In genomic region chr5:31638748-31639418, GRCh38 we compare ENCODE assay signal across 8 cellular contexts. TPM values are rescaled to one million over a fixed set of nuclear protein-coding genes. Genes with fewer than 3 reads are reported as not detected.
DNase-seq lines count a peak whose midpoint lies in the region; ATAC-seq and TF ChIP-seq lines count a peak whose summit lies in the region.

Gene PDZD2 (plus strand): TSS chr5:31639131.

- H3K27ac Mint-ChIP-seq in activated CD4-positive, alpha-beta T cell treated with anti-CD3 and anti-CD28 coated beads for 36 hours, result no peak within 1 kb of the TSS

- no TSS peak for BruUV-seq in A673 (replicated peaks; lab: Mats Ljungman, UMichigan)

- TF ChIP-seq CTCF in A673 (conservative IDR thresholded peaks at IDR 0.05; ENCODE audit: low read depth, low read length) (peak; percentile 54), choroid plexus epithelial cell (conservative IDR thresholded peaks at IDR 0.05; ENCODE audit: low read depth, low read length) (peak; percentile 61)

- H3K4me3 ChIP-seq in A673 (ENCODE audit: low read depth, low read length, poor library complexity, severe bottlenecking) (peak within 1 kb of the TSS; percentile 59), choroid plexus epithelial cell (ENCODE audit: low read depth, low read length) (peak within 1 kb of the TSS; percentile 62)

- H3K4me1 Mint-ChIP-seq in activated CD4-positive, alpha-beta T cell treated with anti-CD3 and anti-CD28 coated beads for 36 hours, result peaks cover 16% of the 10 kb centered on the region

- no peaks in the 10 kb centered on the region for H3K36me3 ChIP-seq in A673 (ENCODE audit: insufficient read depth, low read length, poor library complexity, severe bottlenecking)

- H3K36me3 Mint-ChIP-seq in activated CD4-positive, alpha-beta T cell treated with anti-CD3 and anti-CD28 coated beads for 36 hours (ENCODE audit: low read depth), result no peaks in the 10 kb centered on the region

- CTCF ChIA-PET in A673 (lab: Charles Lee), result interaction anchor here (0.5 to 1.5 kb wide), 3 partner anchors 170 to 454 kb away, joined by 4 to 7 read pairs (median 6); no protein-coding TSS in a partner anchor
- CTCF ChIA-PET in activated CD4-positive, alpha-beta T cell treated with anti-CD3 and anti-CD28 coated beads for 36 hours (lab: Charles Lee), result interaction anchor here (0.5 to 1.7 kb wide), 15 partner anchors 8 to 454 kb away, joined by 3 to 5 read pairs (median 3); no protein-coding TSS in a partner anchor

- ATAC-seq in GM18867 (IDR thresholded peaks at IDR 0.05; ENCODE audit: unreplicated experiment), result peak; percentile 81
- ATAC-seq in HG03103 (IDR thresholded peaks at IDR 0.05; ENCODE audit: low read depth, unreplicated experiment), result peak; percentile 63
- peak; percentile 82 for ATAC-seq in activated CD4-positive, alpha-beta T cell treated with anti-CD3 and anti-CD28 coated beads for 36 hours
- ATAC-seq in left lobe of liver, result peak; percentile 88

- peaks cover 13% of the 10 kb centered on the region for H3K27me3 ChIP-seq in A673 (replicated peaks; ENCODE audit: insufficient read depth, low read depth, low read length, poor library complexity)

- peaks cover 3% of the 10 kb centered on the region for H3K4me1 ChIP-seq in A673 (ENCODE audit: insufficient read depth, low read length, poor library complexity, severe bottlenecking)

- intact Hi-C loops in A673 (cut with micrococcal nuclease; ENCODE audit: unreplicated experiment), result no loop called here
- intact Hi-C loops in activated CD4-positive, alpha-beta T cell treated with anti-CD3 and anti-CD28 coated beads for 36 hours (cut with DNase I, micrococcal nuclease), result loop anchor here in 1 of 2 experiments (1.0 kb wide), 1 partner anchor 107 kb away; the partner anchor contains the start of genes C5orf22 and DROSHA

- H3K4me3 Mint-ChIP-seq in activated CD4-positive, alpha-beta T cell treated with anti-CD3 and anti-CD28 coated beads for 36 hours, result peak within 1 kb of the TSS; percentile 76

- no peaks in the 10 kb centered on the region for H3K9me3 Mint-ChIP-seq in activated CD4-positive, alpha-beta T cell treated with anti-CD3 and anti-CD28 coated beads for 36 hours (ENCODE audit: low read depth)

- DNase-seq in A673 (ENCODE audit: low spot score) (peak; percentile 91), NCI-H345 treated with DMSO at 0.1 percent for 48 hours (lab: John Stamatoyannopoulos, UW; ENCODE audit: unreplicated experiment) (peak; percentile 82), choroid plexus epithelial cell (ENCODE audit: low read depth) (peak; percentile 56), left lobe of liver (ENCODE audit: low spot score) (peak; percentile 70)
- DNase-seq in activated CD4-positive, alpha-beta T cell treated with anti-CD3 and anti-CD28 coated beads for 36 hours, result peak; percentile 82
- DNase-seq in stimulated activated CD4-positive, alpha-beta T cell treated with anti-CD3 and anti-CD28 coated beads, Interleukin-2, amount 100 ng/mL, for 4 hours (ENCODE audit: low read depth), result peak; percentile 83

- POLR2A ChIA-PET in A673 (lab: Charles Lee; ENCODE audit: low non-redundant PET), result no interaction called here
- POLR2A ChIA-PET in activated CD4-positive, alpha-beta T cell treated with anti-CD3 and anti-CD28 coated beads for 36 hours (lab: Charles Lee), result interaction anchor here (0.8 kb wide), 1 partner anchor 525 kb away, joined by 3 read pairs; no protein-coding TSS in a partner anchor

- peaks cover 18% of the 10 kb centered on the region for H3K27me3 Mint-ChIP-seq in activated CD4-positive, alpha-beta T cell treated with anti-CD3 and anti-CD28 coated beads for 36 hours

- no peaks in the 10 kb centered on the region for H3K9me3 ChIP-seq in A673 (ENCODE audit: low read depth, low read length, poor library complexity, severe bottlenecking)

- no peak within 1 kb of the TSS for H3K27ac ChIP-seq in A673 (ENCODE audit: low read depth, low read length, poor library complexity, severe bottlenecking)

RNA-seq across cellular contexts. Expression of gene PDZD2, which starts in this region (rescaled TPM):
- total RNA-seq in A673 (2021), result 2.2 and 2.3 TPM in 2 replicates
- under 1 TPM; 0.04 to 0.14 TPM for total RNA-seq in activated CD4-positive, alpha-beta T cell treated with anti-CD3 and anti-CD28 coated beads for 36 hours
- total RNA-seq in left lobe of liver, result 0.63 TPM

Comparison
In these comparisons a context has a peak if more than half of its experiments do, and no peak if none do; other contexts are left out.
1. Peak in DNase-seq and ATAC-seq in activated CD4-positive, alpha-beta T cell treated with anti-CD3 and anti-CD28 coated beads for 36 hours; RNA of the gene not detected or under 1 TPM.
2. Peak in DNase-seq and ATAC-seq in left lobe of liver; RNA of the gene not detected or under 1 TPM.